In genomic region chr10:110358869-110359629, GRCh38 we compare ENCODE assay signal across 9 cellular contexts. TPM values are rescaled to one million over a fixed set of nuclear protein-coding genes. Genes with fewer than 3 reads are reported as not detected.
A peak's percentile ranks its signal among the peaks of the same experiment; 100 is the strongest.
DNase-seq lines count a peak whose midpoint lies in the region; ATAC-seq and TF ChIP-seq lines count a peak whose summit lies in the region.
"Had no signal": no experiment of that assay in that cellular context is flagged by ENCODE, and none has a peak within 500 bp of the region (broad histone marks: within the 10 kb centered on the region; RNA-seq: fewer than 3 reads in every experiment).

No MANE protein-coding gene starts in this region.

- POLR2A ChIA-PET in WTC11 (lab: Charles Lee) = interaction anchor here (0.6 kb wide), 1 partner anchor 226 kb away, joined by 3 read pairs; no protein-coding TSS in a partner anchor

- no peak overlapping the region for H3K4me3 Mint-ChIP-seq in WTC11

- H3K9me3 Mint-ChIP-seq in WTC11 = no peaks in the 10 kb centered on the region

- CTCF ChIA-PET in WTC11 (lab: Charles Lee) = no interaction called here

- H3K36me3 ChIP-seq in kidney epithelial cell (ENCODE audit: control insufficient read depth, insufficient read depth, low read length) (no peaks in the 10 kb centered on the region), sigmoid colon (no peaks in the 10 kb centered on the region)

- H3K4me1 ChIP-seq in sigmoid colon = peaks cover 0 to 42% (median 31%) of the 10 kb centered on the region in 4 donors

- peak; percentile 56 for ATAC-seq in WTC11
- ATAC-seq in GM21390 (IDR thresholded peaks at IDR 0.05; ENCODE audit: unreplicated experiment) = no peak

- H3K9me3 ChIP-seq in sigmoid colon = no peaks in the 10 kb centered on the region

- H3K27me3 ChIP-seq in kidney epithelial cell (ENCODE audit: control insufficient read depth, insufficient read depth, low read length) (no peaks in the 10 kb centered on the region), sigmoid colon (no peaks in the 10 kb centered on the region)

- no peaks in the 10 kb centered on the region; the same call in 1 of the 2 replicates for H3K27me3 Mint-ChIP-seq in WTC11 (ENCODE audit: low read depth)

- intact Hi-C loops in sigmoid colon (cut with DNase I) = no loop called here

- peak; percentile 40 for DNase-seq in AG20443 (ENCODE audit: low spot score)
- DNase-seq in HCEC 1CT = peak; percentile 23
- DNase-seq in WTC11 (ENCODE audit: low spot score) = peak; percentile 29
- DNase-seq in kidney epithelial cell (ENCODE audit: low read depth) = peak; percentile 83
- no peak for DNase-seq in sigmoid colon
- no peak for DNase-seq in stimulated activated CD8-positive, alpha-beta memory T cell treated with anti-CD3 and anti-CD28 coated beads, Interleukin-4, amount 100 ng/mL, for 48 hours
- DNase-seq in OCI-M1 (lab: John Stamatoyannopoulos, UW) = no peak
- DNase-seq: dorsolateral prefrontal cortex had no signal

- peak overlapping the region; percentile 2; the same call in 1 of the 2 replicates for H3K27ac Mint-ChIP-seq in WTC11

- H3K36me3 Mint-ChIP-seq in WTC11 = no peaks in the 10 kb centered on the region

- TF ChIP-seq EP300 in sigmoid colon (IDR thresholded peaks at IDR 0.05) = no peak

- 56 to 63% methylated on average over 7 of the region's 7 CpGs for WGBS in sigmoid colon, 2 donors

- TF ChIP-seq CTCF in WTC11 (IDR thresholded peaks at IDR 0.05) (no peak), kidney epithelial cell (IDR thresholded peaks at IDR 0.05; ENCODE audit: insufficient read depth, low read length, poor library complexity, severe bottlenecking) (peak; percentile 17), sigmoid colon (IDR thresholded peaks at IDR 0.05) (no peak)

- H3K4me3 ChIP-seq in kidney epithelial cell (ENCODE audit: low read depth, low read length) = no peak overlapping the region
- no peak overlapping the region for H3K4me3 ChIP-seq in sigmoid colon
- H3K4me3 ChIP-seq: dorsolateral prefrontal cortex had no signal

- H3K4me1 Mint-ChIP-seq in WTC11 = peaks cover 54% of the 10 kb centered on the region

- no peak for TF ChIP-seq POLR2A in sigmoid colon (IDR thresholded peaks at IDR 0.05)

- peak overlapping the region in 1 of 4 donors; percentile 17 for H3K27ac ChIP-seq in sigmoid colon
- H3K27ac ChIP-seq: dorsolateral prefrontal cortex had no signal

TF ChIP-seq in WTC11, 78 proteins besides CTCF, POLR2A, EP300 and RAD21:
- TF ChIP-seq, protein P1, sequence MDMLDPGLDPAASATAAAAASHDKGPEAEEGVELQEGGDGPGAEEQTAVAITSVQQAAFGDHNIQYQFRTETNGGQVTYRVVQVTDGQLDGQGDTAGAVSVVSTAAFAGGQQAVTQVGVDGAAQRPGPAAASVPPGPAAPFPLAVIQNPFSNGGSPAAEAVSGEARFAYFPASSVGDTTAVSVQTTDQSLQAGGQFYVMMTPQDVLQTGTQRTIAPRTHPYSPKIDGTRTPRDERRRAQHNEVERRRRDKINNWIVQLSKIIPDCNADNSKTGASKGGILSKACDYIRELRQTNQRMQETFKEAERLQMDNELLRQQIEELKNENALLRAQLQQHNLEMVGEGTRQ (CRISPR knock-in tag; IDR thresholded peaks at IDR 0.05) = 0 out of 2 replicates have a peak, but pooled peaks have one; percentile 4
- TF ChIP-seq ZNF232 (CRISPR knock-in tag; IDR thresholded peaks at IDR 0.05) = no peak

RNA-seq across cellular contexts. Expression of gene SMNDC1, which starts 54.3 kb away (rescaled TPM):
- total RNA-seq in WTC11 (2021) = 37.7 to 55.9 TPM (median 40.2 TPM) in 3 replicates
- 8.0 and 8.9 TPM in 2 replicates for total RNA-seq in kidney epithelial cell
- total RNA-seq in sigmoid colon = 10 to 100 TPM; 13.3 to 19.7 (median 14.7) TPM
- 10 to 100 TPM; 10.2 to 13.2 (median 11.9) TPM for polyA plus RNA-seq in sigmoid colon

Comparison
In these comparisons a context has a peak if more than half of its experiments do, and no peak if none do; other contexts are left out.
1. DNase-seq: peak in AG20443 (single experiment), HCEC 1CT (single experiment), WTC11 (single experiment) and kidney epithelial cell (single experiment); none in sigmoid colon (single experiment), stimulated activated CD8-positive, alpha-beta memory T cell treated with anti-CD3 and anti-CD28 coated beads, Interleukin-4, amount 100 ng/mL, for 48 hours (single experiment) and OCI-M1 (single experiment).